9 cellular contexts compared by ENCODE assay signal in genomic region chr20:45407067-45407745, GRCh38. TPM values are rescaled to one million over a fixed set of nuclear protein-coding genes. Genes with fewer than 3 reads are reported as not detected.
DNase-seq lines count a peak whose midpoint lies in the region; ATAC-seq and TF ChIP-seq lines count a peak whose summit lies in the region.
"Had no signal": no experiment of that assay in that cellular context is flagged by ENCODE, and none has a peak within 500 bp of the region (broad histone marks: within the 10 kb centered on the region; RNA-seq: fewer than 3 reads in every experiment).

No MANE protein-coding gene starts in this region.

- peak overlapping the region; percentile 79 for H3K4me2 ChIP-seq in parathyroid adenoma (ENCODE audit: low read length)

- H3K79me2 ChIP-seq in parathyroid adenoma = no peaks in the 10 kb centered on the region

- peaks cover 41% of the 10 kb centered on the region for H3K36me3 ChIP-seq in right atrium auricular region
- H3K36me3 ChIP-seq in parathyroid adenoma (ENCODE audit: control insufficient read depth, insufficient read depth, low read length) = no peaks in the 10 kb centered on the region

- DNase-seq in AG08396 (ENCODE audit: low spot score) (peak; percentile 52), HFF-Myc (ENCODE audit: extremely low read depth, low read depth) (no peak), right atrium auricular region (ENCODE audit: low spot score) (peak; percentile 69), NK-92 (lab: John Stamatoyannopoulos, UW; ENCODE audit: unreplicated experiment) (no peak)

- H3K27me3 ChIP-seq in right atrium auricular region (no peaks in the 10 kb centered on the region), parathyroid adenoma (ENCODE audit: control insufficient read depth, insufficient read depth, low read length) (no peaks in the 10 kb centered on the region)

- TF ChIP-seq CTCF in HFF-Myc (IDR thresholded peaks at IDR 0.05; ENCODE audit: low read depth, low read length, missing control alignments) (no peak), right atrium auricular region (IDR thresholded peaks at IDR 0.05) (no peak), parathyroid adenoma (IDR thresholded peaks at IDR 0.05) (no peak)

- H3K9me3 ChIP-seq in right atrium auricular region (no peaks in the 10 kb centered on the region), parathyroid adenoma (ENCODE audit: control insufficient read depth, low read length) (no peaks in the 10 kb centered on the region)

- peak overlapping the region; percentile 72 for H3K4me3 ChIP-seq in HFF-Myc (replicated peaks; ENCODE audit: low read depth, low read length)
- H3K4me3 ChIP-seq in right atrium auricular region = peak overlapping the region; percentile 76 to 77
- H3K4me3 ChIP-seq in parathyroid adenoma (ENCODE audit: low read depth, low read length) = peak overlapping the region; percentile 86

- H3K4me1 ChIP-seq in right atrium auricular region (peaks cover 0 to 49% of the 10 kb centered on the region in 2 donors), parathyroid adenoma (peaks cover 19% of the 10 kb centered on the region)

- H2AFZ ChIP-seq in parathyroid adenoma = peak overlapping the region; percentile 94

- peak overlapping the region; percentile 39 for H3K9ac ChIP-seq in parathyroid adenoma

- H3K27ac ChIP-seq in angular gyrus (ENCODE audit: low read depth, low read length) (peak overlapping the region; percentile 99), right atrium auricular region (peak overlapping the region; percentile 97 to 99), parathyroid adenoma (peak overlapping the region; percentile 72)

- ATAC-seq in HG03139 (IDR thresholded peaks at IDR 0.05; ENCODE audit: unreplicated experiment) = no peak
- no peak for ATAC-seq in GM18861 (IDR thresholded peaks at IDR 0.05; ENCODE audit: unreplicated experiment)

RNA-seq across cellular contexts. Expression of gene DBNDD2, which starts 0.9 kb away (rescaled TPM):
- 100 to 1,000 TPM; 139 to 159 TPM for total RNA-seq in right atrium auricular region

RNA-seq across cellular contexts. Expression of gene PIGT, which starts 8.7 kb away (rescaled TPM):
- total RNA-seq in right atrium auricular region = 100 to 1,000 TPM; 140 to 168 TPM

RNA-seq across cellular contexts. Expression of gene TP53TG5, which starts 29.1 kb away (rescaled TPM):
- total RNA-seq in right atrium auricular region = not detected
- total RNA-seq: glomerular endothelial cell had no signal

RNA-seq across cellular contexts. Expression of gene SYS1, which starts 44.2 kb away (rescaled TPM):
- 10 to 100 TPM; 31.7 to 41.9 TPM for total RNA-seq in right atrium auricular region

RNA-seq across cellular contexts. Expression of gene SDC4, which starts 59.0 kb away (rescaled TPM):
- total RNA-seq in right atrium auricular region = 10 to 100 TPM; 71.4 to 95.2 TPM

Comparison
In these comparisons a context has a peak if more than half of its experiments do, and no peak if none do; other contexts are left out.
1. DNase-seq: peak in AG08396 (single experiment) and right atrium auricular region (single experiment); none in HFF-Myc (single experiment) and NK-92 (single experiment).
2. Peak in every context shown above with its lines, with median percentiles within 50 percentile points of each other: H3K4me3 ChIP-seq and H3K27ac ChIP-seq.